In genomic region chr15:64845826-64846225, GRCh38 we compare ENCODE assay signal across 9 cellular contexts. TPM values are rescaled to one million over a fixed set of nuclear protein-coding genes. Genes with fewer than 3 reads are reported as not detected.
DNase-seq lines count a peak whose midpoint lies in the region; ATAC-seq and TF ChIP-seq lines count a peak whose summit lies in the region.
"Had no signal": no experiment of that assay in that cellular context is flagged by ENCODE, and none has a peak within 500 bp of the region (broad histone marks: within the 10 kb centered on the region; RNA-seq: fewer than 3 reads in every experiment).

No MANE protein-coding gene starts in this region.

- H3K9me3 ChIP-seq in ascending aorta (no peaks in the 10 kb centered on the region), mononuclear cell (ENCODE audit: low read depth, low read length) (no peaks in the 10 kb centered on the region), transverse colon (no peaks in the 10 kb centered on the region)

- peak overlapping the region; percentile 83 for H3K27ac Mint-ChIP-seq in activated naive CD4-positive, alpha-beta T cell treated with anti-CD3 and anti-CD28 coated beads, Interleukin-2, amount 50 U/mL, for 24 hours
- peak overlapping the region in 1 of 2 donors; percentile 87 for H3K27ac Mint-ChIP-seq in activated naive CD4-positive, alpha-beta T cell treated with anti-CD3 and anti-CD28 coated beads, Interleukin-2, amount 50 U/mL, for 72 hours

- peaks cover 4% of the 10 kb centered on the region for H3K36me3 Mint-ChIP-seq in activated naive CD4-positive, alpha-beta T cell treated with anti-CD3 and anti-CD28 coated beads, Interleukin-2, amount 50 U/mL, for 24 hours
- H3K36me3 Mint-ChIP-seq in activated naive CD4-positive, alpha-beta T cell treated with anti-CD3 and anti-CD28 coated beads, Interleukin-2, amount 50 U/mL, for 72 hours = peaks cover 18 to 20% of the 10 kb centered on the region in 2 donors

- H3K36me3 ChIP-seq in ascending aorta = peaks cover 9 to 32% of the 10 kb centered on the region in 2 donors
- no peaks in the 10 kb centered on the region for H3K36me3 ChIP-seq in transverse colon

- intact Hi-C loops in ascending aorta (cut with DNase I) = loop anchor here (10.0 kb wide), 1 partner anchor 439 kb away; the partner anchor contains the start of gene PARP16
- intact Hi-C loops in transverse colon (cut with DNase I; ENCODE audit: low total_unique reads) = no loop called here

- no peaks in the 10 kb centered on the region for H3K9me3 Mint-ChIP-seq in activated naive CD4-positive, alpha-beta T cell treated with anti-CD3 and anti-CD28 coated beads, Interleukin-2, amount 50 U/mL, for 24 hours
- H3K9me3 Mint-ChIP-seq in activated naive CD4-positive, alpha-beta T cell treated with anti-CD3 and anti-CD28 coated beads, Interleukin-2, amount 50 U/mL, for 72 hours = no peaks in the 10 kb centered on the region

- H3K27me3 ChIP-seq in ascending aorta (no peaks in the 10 kb centered on the region), mononuclear cell (ENCODE audit: insufficient read depth, low read length) (no peaks in the 10 kb centered on the region), transverse colon (no peaks in the 10 kb centered on the region)

- 47% methylated on average over 3 of the region's 3 CpGs; no CpG with 5 or more reads in 1 of the 2 donors for WGBS in transverse colon (ENCODE audit: low coverage in 1 of 2), 2 donors

- H3K4me1 ChIP-seq in ascending aorta = peaks cover 18 to 36% of the 10 kb centered on the region in 2 donors
- peaks cover 85% of the 10 kb centered on the region for H3K4me1 ChIP-seq in mononuclear cell (ENCODE audit: insufficient read depth, low read length)
- peaks cover 16 to 61% (median 36%) of the 10 kb centered on the region in 4 donors for H3K4me1 ChIP-seq in transverse colon

- no peaks in the 10 kb centered on the region for H3K27me3 Mint-ChIP-seq in activated naive CD4-positive, alpha-beta T cell treated with anti-CD3 and anti-CD28 coated beads, Interleukin-2, amount 50 U/mL, for 24 hours

- H3K27ac ChIP-seq in ascending aorta (peak overlapping the region; percentile 92 to 98), transverse colon (peak overlapping the region; percentile 89 to 96 (median 94))

- no peak for TF ChIP-seq POLR2A in transverse colon (IDR thresholded peaks at IDR 0.05)

- H3K4me3 ChIP-seq in ascending aorta (peak overlapping the region; percentile 88 to 92), mononuclear cell (ENCODE audit: low read length) (peak overlapping the region; percentile 95), transverse colon (peak overlapping the region in 1 of 4 donors; percentile 69)
- H3K4me3 ChIP-seq: K562 had no signal

- no peak for ATAC-seq in activated naive CD4-positive, alpha-beta T cell treated with anti-CD3 and anti-CD28 coated beads, Interleukin-2, amount 50 U/mL, for 72 hours
- ATAC-seq in HG03025 (IDR thresholded peaks at IDR 0.05; ENCODE audit: low FRiP score, unreplicated experiment) = no peak
- ATAC-seq: K562 had no signal

- H3K4me3 Mint-ChIP-seq in activated naive CD4-positive, alpha-beta T cell treated with anti-CD3 and anti-CD28 coated beads, Interleukin-2, amount 50 U/mL, for 24 hours = no peak overlapping the region

- TF ChIP-seq CTCF in ascending aorta (IDR thresholded peaks at IDR 0.05) (no peak), transverse colon (IDR thresholded peaks at IDR 0.05) (no peak), GM20000 (IDR thresholded peaks at IDR 0.05; ENCODE audit: extremely low read depth, missing control alignments) (no peak)

- no peak for TF ChIP-seq EP300 in transverse colon (IDR thresholded peaks at IDR 0.05; ENCODE audit: low read depth)

- no peak for DNase-seq in activated naive CD4-positive, alpha-beta T cell treated with anti-CD3 and anti-CD28 coated beads, Interleukin-2, amount 50 U/mL, for 72 hours (ENCODE audit: low spot score in 2 of 2)
- DNase-seq in ascending aorta (ENCODE audit: low spot score in 2 of 2) (no peak), transverse colon (no peak), GM20000 (ENCODE audit: low spot score) (no peak), DMS79 (lab: John Stamatoyannopoulos, UW) (no peak)

- in situ Hi-C loops in transverse colon (cut with MboI; ENCODE audit: low pct_ligation_motif_present in 1 of 4, low pct_unique_long_range_greater_than_20kb in 1 of 4, low sequenced_read_pairs in 3 of 4) = loop anchor here in 1 of 4 donors (10.0 kb wide), 1 partner anchor 49 kb away; no protein-coding TSS in a partner anchor

- peaks cover 57% of the 10 kb centered on the region for H3K4me1 Mint-ChIP-seq in activated naive CD4-positive, alpha-beta T cell treated with anti-CD3 and anti-CD28 coated beads, Interleukin-2, amount 50 U/mL, for 24 hours

RNA-seq across cellular contexts. Expression of gene PLEKHO2, which starts 4.1 kb away (rescaled TPM):
- total RNA-seq in activated naive CD4-positive, alpha-beta T cell treated with anti-CD3 and anti-CD28 coated beads, Interleukin-2, amount 50 U/mL, for 72 hours = 10 to 100 TPM; 13.7 to 16.1 TPM
- total RNA-seq in ascending aorta = 41.4 TPM
- total RNA-seq in mononuclear cell = 68.6 TPM
- 10 to 100 TPM in 2 of 4 donors, 1 to 10 TPM in 2; 4.6 to 12.3 (median 9.8) TPM for total RNA-seq in transverse colon

RNA-seq across cellular contexts. Expression of gene PIF1, which starts 20.4 kb away (rescaled TPM):
- 10 to 100 TPM; 47.5 to 56.0 TPM for total RNA-seq in activated naive CD4-positive, alpha-beta T cell treated with anti-CD3 and anti-CD28 coated beads, Interleukin-2, amount 50 U/mL, for 72 hours
- total RNA-seq in ascending aorta = not detected
- total RNA-seq in mononuclear cell = 0.31 TPM
- 10 to 100 TPM in 1 of 4 donors, 1 to 10 TPM in 3; 1.1 to 49.8 (median 2.3) TPM for total RNA-seq in transverse colon
